ENCODE assay signal across 8 cellular contexts in the genomic region with DNA sequence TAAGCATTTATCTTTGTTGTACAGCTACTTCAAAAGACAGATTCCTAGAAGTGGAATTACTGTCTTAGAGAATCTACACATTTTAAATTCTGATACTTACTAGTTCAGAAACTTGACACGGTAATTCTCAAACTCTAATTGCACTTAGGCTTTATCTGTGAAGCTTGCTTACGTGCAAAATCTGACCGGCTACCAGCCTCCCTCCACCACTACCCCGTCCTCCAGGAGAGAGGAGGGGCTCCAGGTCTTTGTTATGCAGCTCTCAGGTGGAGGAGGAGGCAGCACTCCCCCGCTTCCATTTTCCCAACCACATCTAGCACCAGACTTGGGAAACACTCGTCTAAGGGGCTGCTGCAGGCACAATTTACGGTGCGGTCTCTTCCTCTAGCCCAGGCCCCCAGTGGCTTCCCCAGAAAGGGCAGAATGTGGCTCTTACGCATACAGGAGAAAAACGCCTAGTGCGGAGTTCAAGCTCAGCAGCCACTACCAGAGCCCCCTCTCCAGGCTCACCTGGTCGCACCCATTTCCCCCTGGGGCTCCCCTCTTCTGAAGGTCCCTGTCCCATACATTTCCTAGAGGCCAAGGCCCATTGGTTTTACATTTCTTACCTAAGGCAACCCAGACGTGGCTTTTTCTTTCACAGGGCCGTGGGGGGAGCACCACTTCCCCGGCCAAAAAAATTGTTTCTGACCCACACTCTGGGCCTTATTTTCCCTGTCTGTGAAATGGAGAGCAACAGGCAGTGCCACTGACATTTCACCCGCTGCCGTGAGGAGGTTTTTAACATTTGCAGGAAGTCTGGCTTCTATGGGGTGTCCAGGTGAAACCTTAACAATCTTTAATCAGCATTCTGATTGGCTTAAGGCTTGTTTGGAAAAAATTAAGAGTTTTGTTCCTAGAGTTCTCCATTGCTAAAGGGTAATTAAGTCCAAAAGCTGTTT. TPM values are rescaled to one million over a fixed set of nuclear protein-coding genes. Genes with fewer than 3 reads are reported as not detected.
DNase-seq lines count a peak whose midpoint lies in the region; ATAC-seq, FAIRE-seq and TF ChIP-seq lines count a peak whose summit lies in the region.

No MANE protein-coding gene starts in this region.

- peak overlapping the region; percentile 96 for H3K27ac ChIP-seq in cardiac muscle cell
- H3K27ac ChIP-seq in mesendoderm (ENCODE audit: low read depth, low read length), result peak overlapping the region; percentile 95
- H3K27ac ChIP-seq in urinary bladder (ENCODE audit: low read depth), result peak overlapping the region; percentile 87

- ATAC-seq in left ventricle myocardium superior, result no peak
- ATAC-seq in activated naive CD8-positive, alpha-beta T cell treated with anti-CD3 and anti-CD28 coated beads, Interleukin-2, amount 50 U/mL, for 24 hours, result no peak

- no CpG with 5 or more reads among the region's 17 CpGs for WGBS in mesendoderm (ENCODE audit: extremely low coverage, insufficient coverage, low lambda C conversion rate)
- 67% methylated on average over 17 of the region's 17 CpGs for WGBS in urinary bladder

- H3K9me3 Mint-ChIP-seq in activated naive CD8-positive, alpha-beta T cell treated with anti-CD3 and anti-CD28 coated beads, Interleukin-2, amount 50 U/mL, for 24 hours, result no peaks in the 10 kb centered on the region

- no peak overlapping the region for H3K23ac ChIP-seq in mesendoderm (ENCODE audit: low read length)

- H3K4me1 Mint-ChIP-seq in activated naive CD8-positive, alpha-beta T cell treated with anti-CD3 and anti-CD28 coated beads, Interleukin-2, amount 50 U/mL, for 24 hours, result peaks cover 39% of the 10 kb centered on the region

- H2BK120ac ChIP-seq in mesendoderm (ENCODE audit: low read depth, low read length), result peak overlapping the region; percentile 79

- H3K4me3 Mint-ChIP-seq in activated naive CD8-positive, alpha-beta T cell treated with anti-CD3 and anti-CD28 coated beads, Interleukin-2, amount 50 U/mL, for 24 hours, result peak overlapping the region; percentile 86

- no peaks in the 10 kb centered on the region for H3K27me3 ChIP-seq in cardiac muscle cell
- H3K27me3 ChIP-seq in mesendoderm (ENCODE audit: insufficient read depth, low read length, poor library complexity), result no peaks in the 10 kb centered on the region

- peak overlapping the region; percentile 94 for H2BK5ac ChIP-seq in mesendoderm (ENCODE audit: low read length)

- TF ChIP-seq CTCF in cardiac muscle cell (IDR thresholded peaks at IDR 0.05; ENCODE audit: low read depth, low read length) (no peak), D721Med (IDR thresholded peaks at IDR 0.05; ENCODE audit: insufficient read depth, missing control alignments) (no peak)

- H4K8ac ChIP-seq in mesendoderm (ENCODE audit: low read depth, low read length), result peak overlapping the region; percentile 7

- peak overlapping the region; percentile 80 for H2BK15ac ChIP-seq in mesendoderm (replicated peaks; ENCODE audit: low read depth)

- peak overlapping the region; percentile 31 for H3K4me3 ChIP-seq in cardiac muscle cell
- no peak overlapping the region for H3K4me3 ChIP-seq in mesendoderm (ENCODE audit: low read length)
- H3K4me3 ChIP-seq in urinary bladder (ENCODE audit: low read depth, low read length), result no peak overlapping the region

- peaks cover 10% of the 10 kb centered on the region for H3K36me3 Mint-ChIP-seq in activated naive CD8-positive, alpha-beta T cell treated with anti-CD3 and anti-CD28 coated beads, Interleukin-2, amount 50 U/mL, for 24 hours (ENCODE audit: low read depth)

- FAIRE-seq in GM12892 (lab: Jason Lieb, UNC) (no peak), D721Med (lab: Jason Lieb, UNC) (no peak)

- H3K27me3 Mint-ChIP-seq in activated naive CD8-positive, alpha-beta T cell treated with anti-CD3 and anti-CD28 coated beads, Interleukin-2, amount 50 U/mL, for 24 hours, result no peaks in the 10 kb centered on the region

- H3K4ac ChIP-seq in mesendoderm (ENCODE audit: low read depth, low read length), result peak overlapping the region; percentile 98

- peak overlapping the region; percentile 96 for H3K56ac ChIP-seq in mesendoderm (ENCODE audit: low read length)

- H3K79me1 ChIP-seq in mesendoderm (ENCODE audit: low read length), result no peaks in the 10 kb centered on the region

- peaks cover 29% of the 10 kb centered on the region for H3K4me1 ChIP-seq in cardiac muscle cell (ENCODE audit: low read depth)
- peaks cover 7% of the 10 kb centered on the region for H3K4me1 ChIP-seq in mesendoderm (ENCODE audit: control insufficient read depth, low read depth, low read length)
- H3K4me1 ChIP-seq in urinary bladder (ENCODE audit: insufficient read depth), result no peaks in the 10 kb centered on the region

- H3K36me3 ChIP-seq in cardiac muscle cell (no peaks in the 10 kb centered on the region), mesendoderm (ENCODE audit: control insufficient read depth, insufficient read depth, low read length) (no peaks in the 10 kb centered on the region), urinary bladder (ENCODE audit: insufficient read depth) (no peaks in the 10 kb centered on the region)

- no peaks in the 10 kb centered on the region for H3K9me3 ChIP-seq in cardiac muscle cell (ENCODE audit: low read depth)

- H2AK5ac ChIP-seq in mesendoderm (ENCODE audit: low read length), result peak overlapping the region; percentile 33

- peaks cover 23% of the 10 kb centered on the region for H3K79me2 ChIP-seq in mesendoderm (ENCODE audit: control insufficient read depth, insufficient read depth, low read length)

- peak overlapping the region; percentile 92 for H3K9ac ChIP-seq in mesendoderm (ENCODE audit: low read length)

- H3K18ac ChIP-seq in mesendoderm (ENCODE audit: low read length), result peak overlapping the region; percentile 98

- no peak overlapping the region for H4K5ac ChIP-seq in mesendoderm (ENCODE audit: low read length)

- H3K4me2 ChIP-seq in mesendoderm (ENCODE audit: low read length), result peak overlapping the region; percentile 79

- peak overlapping the region; percentile 97 for H3K27ac Mint-ChIP-seq in activated naive CD8-positive, alpha-beta T cell treated with anti-CD3 and anti-CD28 coated beads, Interleukin-2, amount 50 U/mL, for 24 hours

- no peak for TF ChIP-seq POLR2A in GM12892 (IDR thresholded peaks at IDR 0.05; ENCODE audit: low read depth, low read length)

- intact Hi-C loops in left ventricle myocardium superior (cut with micrococcal nuclease), result no loop called here

- DNase-seq in cardiac muscle cell (ENCODE audit: low read depth in 1 of 2, low spot score in 1 of 2) (peak in 1 of 2 donors; percentile 78), left ventricle myocardium superior (no peak), mesendoderm (peak; percentile 93), GM12892 (ENCODE audit: insufficient read length) (no peak), D721Med (ENCODE audit: insufficient read length, low spot score) (no peak)
- no peak for DNase-seq in activated naive CD8-positive, alpha-beta T cell treated with anti-CD3 and anti-CD28 coated beads, Interleukin-2, amount 50 U/mL, for 24 hours
- no peak for DNase-seq in stimulated activated CD4-positive, alpha-beta T cell treated with anti-CD3 and anti-CD28 coated beads, Interleukin-4, amount 100 ng/mL, for 4 hours

RNA-seq across cellular contexts. Expression of gene TGIF2, which starts 1.6 kb away (rescaled TPM):
- total RNA-seq in cardiac muscle cell (52.8 and 59.4 TPM in 2 replicates), left ventricle myocardium superior (7.6 TPM), urinary bladder (18.6 TPM)
- polyA plus RNA-seq in cardiac muscle cell (69.5 and 90.6 TPM in 2 replicates), urinary bladder (7.3 TPM)
- 68.5 TPM for polyA plus RNA-seq in mesendoderm (2013, experiment 1 of 2)
- polyA plus RNA-seq in mesendoderm (2013, experiment 2 of 2), result 65.7 TPM
- polyA plus RNA-seq in GM12892 (2012; ENCODE audit: missing spikeins), result 24.2 TPM

RNA-seq across cellular contexts. Expression of gene MYL9, which starts 30.5 kb away (rescaled TPM):
- 579 and 882 TPM in 2 replicates for total RNA-seq in cardiac muscle cell
- polyA plus RNA-seq in cardiac muscle cell, result 1,085 and 1,624 TPM in 2 replicates
- total RNA-seq in left ventricle myocardium superior, result 1,967 TPM
- polyA plus RNA-seq in mesendoderm (2013, experiment 1 of 2), result 265 TPM
- polyA plus RNA-seq in mesendoderm (2013, experiment 2 of 2), result 287 TPM
- 42.6 TPM for total RNA-seq in urinary bladder
- 3,492 TPM for polyA plus RNA-seq in urinary bladder
- polyA plus RNA-seq in GM12892 (2012; ENCODE audit: missing spikeins), result 14.5 TPM

RNA-seq across cellular contexts. Expression of gene RAB5IF, which starts 33.7 kb away (rescaled TPM):
- total RNA-seq in cardiac muscle cell (88.0 and 123 TPM in 2 replicates), left ventricle myocardium superior (53.4 TPM), urinary bladder (34.8 TPM)
- polyA plus RNA-seq in cardiac muscle cell (114 and 162 TPM in 2 replicates), urinary bladder (69.4 TPM)
- polyA plus RNA-seq in mesendoderm (2013, experiment 1 of 2), result 152 TPM
- polyA plus RNA-seq in mesendoderm (2013, experiment 2 of 2), result 148 TPM
- 71.4 TPM for polyA plus RNA-seq in GM12892 (2012; ENCODE audit: missing spikeins)

Comparison
In these comparisons a context has a peak if more than half of its experiments do, and no peak if none do; other contexts are left out.
1. RNA of gene MYL9, which starts 30.5 kb away (total RNA-seq): 1,967 TPM in left ventricle myocardium superior (single experiment) and 579 to 882 TPM in cardiac muscle cell; 42.6 TPM in urinary bladder (single experiment); every median in the first group is over 10 times any median in the second.
2. Peak in every context shown above with its lines, with median percentiles within 50 percentile points of each other: H3K27ac ChIP-seq.